Comparison of ENCODE assay signal across 1 cellular context in the genomic region with DNA sequence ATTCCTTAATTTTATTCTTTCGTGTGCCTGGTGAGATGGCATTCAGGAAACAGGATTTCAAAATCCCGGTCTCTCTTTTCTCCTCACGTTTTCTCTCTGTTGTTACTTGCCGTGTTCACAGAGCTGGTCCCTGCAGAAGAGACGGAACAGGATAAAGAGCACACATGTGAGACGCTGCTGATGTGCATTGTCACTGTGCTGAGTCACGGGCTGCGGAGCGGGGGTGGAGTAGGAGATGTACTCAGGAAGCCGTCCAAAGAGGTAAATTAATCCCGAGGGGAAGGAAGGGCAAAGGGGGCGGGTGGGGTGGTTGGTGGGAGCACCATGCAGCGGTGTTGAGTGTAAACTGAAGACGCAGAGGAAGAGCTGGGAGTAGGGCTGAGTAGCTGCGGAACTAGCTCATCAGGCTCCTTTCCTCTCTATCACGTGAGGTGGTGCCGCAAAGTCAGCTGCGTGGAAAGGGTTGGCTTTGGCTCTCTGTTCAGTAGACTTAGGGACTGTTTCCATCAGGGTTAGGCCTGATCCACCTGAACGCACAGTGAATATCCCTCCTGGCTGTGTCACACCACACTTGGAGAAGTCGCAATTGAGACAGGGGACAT.
TF ChIP-seq lines count a peak whose summit lies in the region.

No MANE protein-coding gene starts in this region.

TF ChIP-seq in K562, 482 proteins besides CTCF, POLR2A, EP300 and RAD21 (continued from another document and continues in another):
- TF ChIP-seq, protein P1, sequence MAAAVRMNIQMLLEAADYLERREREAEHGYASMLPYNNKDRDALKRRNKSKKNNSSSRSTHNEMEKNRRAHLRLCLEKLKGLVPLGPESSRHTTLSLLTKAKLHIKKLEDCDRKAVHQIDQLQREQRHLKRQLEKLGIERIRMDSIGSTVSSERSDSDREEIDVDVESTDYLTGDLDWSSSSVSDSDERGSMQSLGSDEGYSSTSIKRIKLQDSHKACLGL (CRISPR knock-in tag; IDR thresholded peaks at IDR 0.05; ENCODE audit: borderline replicate concordance, poor library complexity, severe bottlenecking) = no peak
- TF ChIP-seq, protein P2, sequence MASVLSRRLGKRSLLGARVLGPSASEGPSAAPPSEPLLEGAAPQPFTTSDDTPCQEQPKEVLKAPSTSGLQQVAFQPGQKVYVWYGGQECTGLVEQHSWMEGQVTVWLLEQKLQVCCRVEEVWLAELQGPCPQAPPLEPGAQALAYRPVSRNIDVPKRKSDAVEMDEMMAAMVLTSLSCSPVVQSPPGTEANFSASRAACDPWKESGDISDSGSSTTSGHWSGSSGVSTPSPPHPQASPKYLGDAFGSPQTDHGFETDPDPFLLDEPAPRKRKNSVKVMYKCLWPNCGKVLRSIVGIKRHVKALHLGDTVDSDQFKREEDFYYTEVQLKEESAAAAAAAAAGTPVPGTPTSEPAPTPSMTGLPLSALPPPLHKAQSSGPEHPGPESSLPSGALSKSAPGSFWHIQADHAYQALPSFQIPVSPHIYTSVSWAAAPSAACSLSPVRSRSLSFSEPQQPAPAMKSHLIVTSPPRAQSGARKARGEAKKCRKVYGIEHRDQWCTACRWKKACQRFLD (CRISPR knock-in tag; IDR thresholded peaks at IDR 0.05) = no peak; the same call in none of the 2 replicates
- peak; percentile 16 for TF ChIP-seq MEIS2 (IDR thresholded peaks at IDR 0.05; ENCODE audit: partially characterized antibody)
- peak; percentile 40; the same call in 1 of the 2 replicates for TF ChIP-seq PHF8 (IDR thresholded peaks at IDR 0.05; ENCODE audit: borderline replicate concordance, low read length)
- TF ChIP-seq CREB1 (IDR thresholded peaks at IDR 0.05) = peak; percentile 54; the same call in 1 of the 2 replicates
- TF ChIP-seq CREB1 (CRISPR knock-in tag; IDR thresholded peaks at IDR 0.05) = peak; percentile 35; the same call in 1 of the 2 replicates
- peak; percentile 84 for TF ChIP-seq EHMT2 (IDR thresholded peaks at IDR 0.05)
- TF ChIP-seq ELF1 (tag; IDR thresholded peaks at IDR 0.05) = peak; percentile 66
- peak; percentile 44; the same call in 1 of the 2 replicates for TF ChIP-seq ZBTB1 (CRISPR knock-in tag; IDR thresholded peaks at IDR 0.05; ENCODE audit: borderline replicate concordance, low read depth)
- TF ChIP-seq TARDBP (IDR thresholded peaks at IDR 0.05) = no peak
- TF ChIP-seq, protein P3, sequence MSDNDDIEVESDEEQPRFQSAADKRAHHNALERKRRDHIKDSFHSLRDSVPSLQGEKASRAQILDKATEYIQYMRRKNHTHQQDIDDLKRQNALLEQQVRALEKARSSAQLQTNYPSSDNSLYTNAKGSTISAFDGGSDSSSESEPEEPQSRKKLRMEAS (CRISPR knock-in tag; IDR thresholded peaks at IDR 0.05) = no peak; the same call in 1 of the 2 replicates
- peak; percentile 51 for TF ChIP-seq TCF3 (CRISPR knock-in tag; IDR thresholded peaks at IDR 0.05)
- TF ChIP-seq NCOA4 (IDR thresholded peaks at IDR 0.05; ENCODE audit: partially characterized antibody) = no peak
- no peak for TF ChIP-seq SP2 (IDR thresholded peaks at IDR 0.05; ENCODE audit: extremely low read depth, low read depth, low read length, poor library complexity, severe bottlenecking)
- TF ChIP-seq MEF2A (IDR thresholded peaks at IDR 0.05; ENCODE audit: control insufficient read depth, low read depth, low read length) = 0 out of 2 replicates have a peak, but pooled peaks have one; percentile 3
- TF ChIP-seq, protein P4, sequence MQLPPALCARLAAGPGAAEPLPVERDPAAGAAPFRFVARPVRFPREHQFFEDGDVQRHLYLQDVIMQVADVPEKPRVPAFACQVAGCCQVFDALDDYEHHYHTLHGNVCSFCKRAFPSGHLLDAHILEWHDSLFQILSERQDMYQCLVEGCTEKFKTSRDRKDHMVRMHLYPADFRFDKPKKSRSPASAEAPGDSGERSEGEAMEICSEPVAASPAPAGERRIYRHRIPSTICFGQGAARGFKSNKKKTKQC (CRISPR knock-in tag; IDR thresholded peaks at IDR 0.05) = no peak
- TF ChIP-seq NCOR1 (IDR thresholded peaks at IDR 0.05) = peak; percentile 77
- 0 out of 2 replicates have a peak, but pooled peaks have one; percentile 39 for TF ChIP-seq ZFP1 (CRISPR knock-in tag; IDR thresholded peaks at IDR 0.05)
- TF ChIP-seq SP1 (CRISPR knock-in tag; IDR thresholded peaks at IDR 0.05) = no peak; the same call in 1 of the 2 replicates
- TF ChIP-seq, protein P5, sequence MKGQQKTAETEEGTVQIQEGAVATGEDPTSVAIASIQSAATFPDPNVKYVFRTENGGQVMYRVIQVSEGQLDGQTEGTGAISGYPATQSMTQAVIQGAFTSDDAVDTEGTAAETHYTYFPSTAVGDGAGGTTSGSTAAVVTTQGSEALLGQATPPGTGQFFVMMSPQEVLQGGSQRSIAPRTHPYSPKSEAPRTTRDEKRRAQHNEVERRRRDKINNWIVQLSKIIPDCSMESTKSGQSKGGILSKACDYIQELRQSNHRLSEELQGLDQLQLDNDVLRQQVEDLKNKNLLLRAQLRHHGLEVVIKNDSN (CRISPR knock-in tag; IDR thresholded peaks at IDR 0.05) = peak; percentile 96
- peak; percentile 64; the same call in 1 of the 2 replicates for TF ChIP-seq MBD2 (IDR thresholded peaks at IDR 0.05; ENCODE audit: borderline replicate concordance, low read depth)
- peak in 1 of 2 experiments; percentile 69; a peak in 1 of 4 replicates for TF ChIP-seq MCM7 (IDR thresholded peaks at IDR 0.05)
- TF ChIP-seq ZNF77 (CRISPR knock-in tag; IDR thresholded peaks at IDR 0.05) = no peak
- no peak for TF ChIP-seq PTBP1 (IDR thresholded peaks at IDR 0.05; ENCODE audit: low read depth, low read length)
- no peak for TF ChIP-seq ZBTB8A (IDR thresholded peaks at IDR 0.05; ENCODE audit: partially characterized antibody)
- no peak for TF ChIP-seq CAMTA2 (CRISPR knock-in tag; conservative IDR thresholded peaks at IDR 0.05)
- no peak for TF ChIP-seq GABPB2 (CRISPR knock-in tag; conservative IDR thresholded peaks at IDR 0.05)
- no peak for TF ChIP-seq NFXL1 (CRISPR knock-in tag; IDR thresholded peaks at IDR 0.05)
- TF ChIP-seq, protein P6, sequence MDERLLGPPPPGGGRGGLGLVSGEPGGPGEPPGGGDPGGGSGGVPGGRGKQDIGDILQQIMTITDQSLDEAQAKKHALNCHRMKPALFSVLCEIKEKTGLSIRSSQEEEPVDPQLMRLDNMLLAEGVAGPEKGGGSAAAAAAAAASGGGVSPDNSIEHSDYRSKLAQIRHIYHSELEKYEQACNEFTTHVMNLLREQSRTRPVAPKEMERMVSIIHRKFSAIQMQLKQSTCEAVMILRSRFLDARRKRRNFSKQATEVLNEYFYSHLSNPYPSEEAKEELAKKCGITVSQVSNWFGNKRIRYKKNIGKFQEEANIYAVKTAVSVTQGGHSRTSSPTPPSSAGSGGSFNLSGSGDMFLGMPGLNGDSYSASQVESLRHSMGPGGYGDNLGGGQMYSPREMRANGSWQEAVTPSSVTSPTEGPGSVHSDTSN (CRISPR knock-in tag; IDR thresholded peaks at IDR 0.05; ENCODE audit: low read depth) = no peak
- TF ChIP-seq, protein P6 (tag; conservative IDR thresholded peaks at IDR 0.05; ENCODE audit: low read depth) = 0 out of 2 replicates have a peak, but pooled peaks have one; percentile 6
- no peak for TF ChIP-seq ZNF274 (IDR thresholded peaks at IDR 0.05; ENCODE audit: borderline replicate concordance, low read depth, low read length)
- TF ChIP-seq, protein P7, sequence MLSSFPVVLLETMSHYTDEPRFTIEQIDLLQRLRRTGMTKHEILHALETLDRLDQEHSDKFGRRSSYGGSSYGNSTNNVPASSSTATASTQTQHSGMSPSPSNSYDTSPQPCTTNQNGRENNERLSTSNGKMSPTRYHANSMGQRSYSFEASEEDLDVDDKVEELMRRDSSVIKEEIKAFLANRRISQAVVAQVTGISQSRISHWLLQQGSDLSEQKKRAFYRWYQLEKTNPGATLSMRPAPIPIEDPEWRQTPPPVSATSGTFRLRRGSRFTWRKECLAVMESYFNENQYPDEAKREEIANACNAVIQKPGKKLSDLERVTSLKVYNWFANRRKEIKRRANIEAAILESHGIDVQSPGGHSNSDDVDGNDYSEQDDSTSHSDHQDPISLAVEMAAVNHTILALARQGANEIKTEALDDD (IDR thresholded peaks at IDR 0.05) = no peak; the same call in 1 of the 2 replicates
- no peak for TF ChIP-seq ZNF174 (CRISPR knock-in tag; IDR thresholded peaks at IDR 0.05)
- TF ChIP-seq BRF1 (IDR thresholded peaks at IDR 0.05; ENCODE audit: borderline replicate concordance, extremely low read depth, insufficient read length) = no peak
- TF ChIP-seq, protein P8, sequence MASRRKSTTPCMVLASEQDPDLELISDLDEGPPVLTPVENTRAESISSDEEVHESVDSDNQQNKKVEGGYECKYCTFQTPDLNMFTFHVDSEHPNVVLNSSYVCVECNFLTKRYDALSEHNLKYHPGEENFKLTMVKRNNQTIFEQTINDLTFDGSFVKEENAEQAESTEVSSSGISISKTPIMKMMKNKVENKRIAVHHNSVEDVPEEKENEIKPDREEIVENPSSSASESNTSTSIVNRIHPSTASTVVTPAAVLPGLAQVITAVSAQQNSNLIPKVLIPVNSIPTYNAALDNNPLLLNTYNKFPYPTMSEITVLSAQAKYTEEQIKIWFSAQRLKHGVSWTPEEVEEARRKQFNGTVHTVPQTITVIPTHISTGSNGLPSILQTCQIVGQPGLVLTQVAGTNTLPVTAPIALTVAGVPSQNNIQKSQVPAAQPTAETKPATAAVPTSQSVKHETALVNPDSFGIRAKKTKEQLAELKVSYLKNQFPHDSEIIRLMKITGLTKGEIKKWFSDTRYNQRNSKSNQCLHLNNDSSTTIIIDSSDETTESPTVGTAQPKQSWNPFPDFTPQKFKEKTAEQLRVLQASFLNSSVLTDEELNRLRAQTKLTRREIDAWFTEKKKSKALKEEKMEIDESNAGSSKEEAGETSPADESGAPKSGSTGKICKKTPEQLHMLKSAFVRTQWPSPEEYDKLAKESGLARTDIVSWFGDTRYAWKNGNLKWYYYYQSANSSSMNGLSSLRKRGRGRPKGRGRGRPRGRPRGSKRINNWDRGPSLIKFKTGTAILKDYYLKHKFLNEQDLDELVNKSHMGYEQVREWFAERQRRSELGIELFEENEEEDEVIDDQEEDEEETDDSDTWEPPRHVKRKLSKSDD (conservative IDR thresholded peaks at IDR 0.05; ENCODE audit: low read length) = 0 out of 2 replicates have a peak, but pooled peaks have one; percentile 4
- TF ChIP-seq, protein P9, sequence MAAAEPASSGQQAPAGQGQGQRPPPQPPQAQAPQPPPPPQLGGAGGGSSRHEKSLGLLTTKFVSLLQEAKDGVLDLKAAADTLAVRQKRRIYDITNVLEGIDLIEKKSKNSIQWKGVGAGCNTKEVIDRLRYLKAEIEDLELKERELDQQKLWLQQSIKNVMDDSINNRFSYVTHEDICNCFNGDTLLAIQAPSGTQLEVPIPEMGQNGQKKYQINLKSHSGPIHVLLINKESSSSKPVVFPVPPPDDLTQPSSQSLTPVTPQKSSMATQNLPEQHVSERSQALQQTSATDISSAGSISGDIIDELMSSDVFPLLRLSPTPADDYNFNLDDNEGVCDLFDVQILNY (CRISPR knock-in tag; IDR thresholded peaks at IDR 0.05) = no peak
- TF ChIP-seq ZNF197 (CRISPR knock-in tag; IDR thresholded peaks at IDR 0.05; ENCODE audit: low read depth) = peak; percentile 31; the same call in 1 of the 2 replicates
- TF ChIP-seq, protein P10, sequence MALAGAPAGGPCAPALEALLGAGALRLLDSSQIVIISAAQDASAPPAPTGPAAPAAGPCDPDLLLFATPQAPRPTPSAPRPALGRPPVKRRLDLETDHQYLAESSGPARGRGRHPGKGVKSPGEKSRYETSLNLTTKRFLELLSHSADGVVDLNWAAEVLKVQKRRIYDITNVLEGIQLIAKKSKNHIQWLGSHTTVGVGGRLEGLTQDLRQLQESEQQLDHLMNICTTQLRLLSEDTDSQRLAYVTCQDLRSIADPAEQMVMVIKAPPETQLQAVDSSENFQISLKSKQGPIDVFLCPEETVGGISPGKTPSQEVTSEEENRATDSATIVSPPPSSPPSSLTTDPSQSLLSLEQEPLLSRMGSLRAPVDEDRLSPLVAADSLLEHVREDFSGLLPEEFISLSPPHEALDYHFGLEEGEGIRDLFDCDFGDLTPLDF (CRISPR knock-in tag; IDR thresholded peaks at IDR 0.05) = no peak
- TF ChIP-seq, protein P11, sequence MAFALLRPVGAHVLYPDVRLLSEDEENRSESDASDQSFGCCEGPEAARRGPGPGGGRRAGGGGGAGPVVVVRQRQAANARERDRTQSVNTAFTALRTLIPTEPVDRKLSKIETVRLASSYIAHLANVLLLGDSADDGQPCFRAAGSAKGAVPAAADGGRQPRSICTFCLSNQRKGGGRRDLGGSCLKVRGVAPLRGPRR (CRISPR knock-in tag; IDR thresholded peaks at IDR 0.05) = no peak; the same call in 1 of the 2 replicates
- TF ChIP-seq CBFA2T3 (IDR thresholded peaks at IDR 0.05) = peak; percentile 78
- peak; percentile 94 for TF ChIP-seq SOX6 (IDR thresholded peaks at IDR 0.05)
- TF ChIP-seq FOXK1 (CRISPR knock-in tag; IDR thresholded peaks at IDR 0.05; ENCODE audit: borderline replicate concordance) = no peak
- TF ChIP-seq BCL6 (CRISPR knock-in tag; IDR thresholded peaks at IDR 0.05) = no peak
- TF ChIP-seq CC2D1A (IDR thresholded peaks at IDR 0.05) = peak; percentile 69; the same call in 1 of the 2 replicates
- TF ChIP-seq KLF1 (tag; IDR thresholded peaks at IDR 0.05) = no peak
- TF ChIP-seq, protein P12, sequence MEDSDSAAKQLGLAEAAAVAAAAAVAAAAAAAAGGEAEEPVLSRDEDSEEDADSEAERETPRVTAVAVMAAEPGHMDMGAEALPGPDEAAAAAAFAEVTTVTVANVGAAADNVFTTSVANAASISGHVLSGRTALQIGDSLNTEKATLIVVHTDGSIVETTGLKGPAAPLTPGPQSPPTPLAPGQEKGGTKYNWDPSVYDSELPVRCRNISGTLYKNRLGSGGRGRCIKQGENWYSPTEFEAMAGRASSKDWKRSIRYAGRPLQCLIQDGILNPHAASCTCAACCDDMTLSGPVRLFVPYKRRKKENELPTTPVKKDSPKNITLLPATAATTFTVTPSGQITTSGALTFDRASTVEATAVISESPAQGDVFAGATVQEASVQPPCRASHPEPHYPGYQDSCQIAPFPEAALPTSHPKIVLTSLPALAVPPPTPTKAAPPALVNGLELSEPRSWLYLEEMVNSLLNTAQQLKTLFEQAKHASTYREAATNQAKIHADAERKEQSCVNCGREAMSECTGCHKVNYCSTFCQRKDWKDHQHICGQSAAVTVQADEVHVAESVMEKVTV (CRISPR knock-in tag; IDR thresholded peaks at IDR 0.05) = no peak
- TF ChIP-seq MIER1 (IDR thresholded peaks at IDR 0.05; ENCODE audit: low read depth) = no peak
- TF ChIP-seq BACH1 (tag; IDR thresholded peaks at IDR 0.05) = peak; percentile 99
- TF ChIP-seq ZKSCAN3 (CRISPR knock-in tag; IDR thresholded peaks at IDR 0.05) = no peak
- no peak for TF ChIP-seq ZNF212 (CRISPR knock-in tag; IDR thresholded peaks at IDR 0.05)
- no peak for TF ChIP-seq GATA2 (CRISPR knock-in tag; IDR thresholded peaks at IDR 0.05)
- peak; percentile 39; the same call in 1 of the 2 replicates for TF ChIP-seq MTA2 (IDR thresholded peaks at IDR 0.05; ENCODE audit: low read depth)
